ENCODE assay signal across 9 cellular contexts in genomic region chr1:172638885-172639831, GRCh38. TPM values are rescaled to one million over a fixed set of nuclear protein-coding genes. Genes with fewer than 3 reads are reported as not detected.
DNase-seq lines count a peak whose midpoint lies in the region; ATAC-seq, FAIRE-seq and TF ChIP-seq lines count a peak whose summit lies in the region.
"Had no signal": no experiment of that assay in that cellular context is flagged by ENCODE, and none has a peak within 500 bp of the region (broad histone marks: within the 10 kb centered on the region; RNA-seq: fewer than 3 reads in every experiment).

No MANE protein-coding gene starts in this region.

- H3K4me1 ChIP-seq in K562 (replicated peaks in 1 of 2; ENCODE audit: control insufficient read depth in 2 of 2, insufficient read depth in 2 of 2, low read length in 2 of 2) (peaks cover 0 to 36% of the 10 kb centered on the region in 2 experiments; a peak in 4 of 5 replicates), small intestine (ENCODE audit: control insufficient read depth in 2 of 2, insufficient read depth in 1 of 2, low read depth in 1 of 2, low read length in 1 of 2) (no peaks in the 10 kb centered on the region)

- no peak for TF ChIP-seq CTCF in K562 (IDR thresholded peaks at IDR 0.05 in 2 of 3, conservative IDR thresholded peaks at IDR 0.05 in 1 of 3; ENCODE audit: insufficient read depth in 2 of 3, low read depth in 1 of 3, low read length in 3 of 3)

- no peaks in the 10 kb centered on the region for H3K79me2 ChIP-seq in K562 (ENCODE audit: control insufficient read depth, insufficient read depth, low read length)

- H3K27me3 ChIP-seq in K562 (ENCODE audit: control insufficient read depth in 2 of 2, insufficient read depth in 2 of 2, low read length in 2 of 2) = no peaks in the 10 kb centered on the region
- no peaks in the 10 kb centered on the region for H3K27me3 ChIP-seq in small intestine (ENCODE audit: control insufficient read depth in 2 of 2, insufficient read depth in 2 of 2, low read length in 2 of 2)

- H3K27ac ChIP-seq in K562 (ENCODE audit: extremely low read depth, low read depth, low read length) (no peak overlapping the region), small intestine (ENCODE audit: low read depth in 1 of 2, low read length in 1 of 2) (peak overlapping the region in 1 of 2 donors; percentile 19), caudate nucleus (ENCODE audit: low read depth, low read length) (no peak overlapping the region)

- BruUV-seq in K562 (replicated peaks; lab: Mats Ljungman, UMichigan) = no TSS peak

- no peak for FAIRE-seq in GM12891 (lab: Jason Lieb, UNC)
- no peak for FAIRE-seq in K562 (lab: Jason Lieb, UNC)
- FAIRE-seq in small intestine (lab: Jason Lieb, UNC) = no peak

- H3K36me3 ChIP-seq in K562 (ENCODE audit: control insufficient read depth, insufficient read depth, low read length) (no peaks in the 10 kb centered on the region), small intestine (ENCODE audit: control insufficient read depth in 2 of 2, insufficient read depth in 2 of 2, low read length in 2 of 2) (no peaks in the 10 kb centered on the region)

- POLR2A ChIA-PET in K562 (lab: Yijun Ruan, JAX) = interaction anchor here (1.0 to 1.8 kb wide), 3 partner anchors 9 to 24 kb away, joined by 5 to 7 read pairs (median 5); no protein-coding TSS in a partner anchor

- DNase-seq in GM12891 (ENCODE audit: insufficient read length, low spot score) (no peak), T-helper 9 cell (peak; percentile 35), K562 (ENCODE audit: extremely low read depth in 1 of 4, low spot score in 3 of 4) (no peak), small intestine (peak; percentile 53), caudate nucleus (lab: John Stamatoyannopoulos, UW) (no peak), NCI-H774 (lab: John Stamatoyannopoulos, UW) (no peak), 8988T (no peak)

- no peak for TF ChIP-seq RAD21 in K562 (CRISPR knock-in tag; conservative IDR thresholded peaks at IDR 0.05 in 1 of 2, IDR thresholded peaks at IDR 0.05 in 1 of 2)

- H4K20me1 ChIP-seq in K562 (replicated peaks; ENCODE audit: control insufficient read depth, insufficient read depth, low read length) = no peaks in the 10 kb centered on the region

- H3K9ac ChIP-seq in K562 (ENCODE audit: insufficient read depth in 1 of 2, low read depth in 2 of 2, low read length in 2 of 2) = peak overlapping the region in 1 of 2 experiments; percentile 11; a peak in 1 of 4 replicates

- H3K4me3 ChIP-seq in K562 = no peak overlapping the region
- no peak overlapping the region for H3K4me3 ChIP-seq in small intestine (ENCODE audit: low read depth in 1 of 2, low read length in 2 of 2)

- H3K9me1 ChIP-seq in K562 (ENCODE audit: control insufficient read depth, insufficient read depth, low read length) = no peaks in the 10 kb centered on the region

- WGBS in K562 (ENCODE audit: insufficient coverage, low coverage, missing lambda C conversion rate) = 15% methylated on average over 9 of the region's 9 CpGs
- 51 to 67% (median 60%) methylated on average over 9 of the region's 9 CpGs for WGBS in small intestine, 3 donors

- no peak for TF ChIP-seq EP300 in K562 (IDR thresholded peaks at IDR 0.05; ENCODE audit: low read length)

- CTCF ChIA-PET in K562 (lab: Yijun Ruan, JAX; ENCODE audit: low intra/inter-chr PET ratio) = no interaction called here

- intact Hi-C loops in K562 (cut with micrococcal nuclease) = no loop called here

- ATAC-seq in HG03025 (IDR thresholded peaks at IDR 0.05; ENCODE audit: low FRiP score, unreplicated experiment) (peak; percentile 72), K562 (no peak; the same call in 2 of the 3 replicates)

- peak overlapping the region; percentile 32; the same call in 1 of the 2 replicates for H2AFZ ChIP-seq in K562 (ENCODE audit: low read depth, low read length)

- peaks cover 4% of the 10 kb centered on the region; the same call in 1 of the 2 replicates for H3K9me3 ChIP-seq in K562 (replicated peaks; ENCODE audit: control insufficient read depth, insufficient read depth, low read depth, low read length)
- no peaks in the 10 kb centered on the region for H3K9me3 ChIP-seq in small intestine (ENCODE audit: control insufficient read depth, low read depth)

- no peak overlapping the region for H3K4me2 ChIP-seq in K562 (ENCODE audit: insufficient read depth, low read length)

- in situ Hi-C loops in K562 (cut with MboI) = loop anchor here (10.0 kb wide), 1 partner anchor 424 kb away; no protein-coding TSS in a partner anchor

- TF ChIP-seq POLR2A in GM12891 (IDR thresholded peaks at IDR 0.05; ENCODE audit: low read depth, low read length) (no peak), K562 (conservative IDR thresholded peaks at IDR 0.05) (no peak)

TF ChIP-seq in GM12891, 5 proteins besides CTCF, POLR2A, EP300 and RAD21:
- no peak for TF ChIP-seq SPI1 (IDR thresholded peaks at IDR 0.05; ENCODE audit: low read depth, low read length)
- peak; percentile 93 for TF ChIP-seq POU2F2 (IDR thresholded peaks at IDR 0.05; ENCODE audit: low read depth, low read length)
- TF ChIP-seq TAF1 (IDR thresholded peaks at IDR 0.05; ENCODE audit: low read depth, low read length) = no peak

TF ChIP-seq in K562, 482 proteins besides CTCF, POLR2A, EP300 and RAD21:
- TF ChIP-seq FOXK1 (CRISPR knock-in tag; IDR thresholded peaks at IDR 0.05; ENCODE audit: borderline replicate concordance) (no peak), MAZ (CRISPR knock-in tag; conservative IDR thresholded peaks at IDR 0.05 in 1 of 2, IDR thresholded peaks at IDR 0.05 in 1 of 2) (0 out of 4 replicates have a peak, but pooled peaks of 1 of the 2 experiments have one; percentile 13), GABPA (tag; conservative IDR thresholded peaks at IDR 0.05; ENCODE audit: low read depth) (0 out of 2 replicates have a peak, but pooled peaks have one; percentile 22), TBL1XR1 (IDR thresholded peaks at IDR 0.05; ENCODE audit: low read length in 2 of 2) (no peak), ZBTB26 (CRISPR knock-in tag; IDR thresholded peaks at IDR 0.05) (0 out of 2 replicates have a peak, but pooled peaks have one; percentile 42), HBP1 (CRISPR knock-in tag; IDR thresholded peaks at IDR 0.05) (0 out of 2 replicates have a peak, but pooled peaks have one; percentile 51)
- TF ChIP-seq, protein P1, sequence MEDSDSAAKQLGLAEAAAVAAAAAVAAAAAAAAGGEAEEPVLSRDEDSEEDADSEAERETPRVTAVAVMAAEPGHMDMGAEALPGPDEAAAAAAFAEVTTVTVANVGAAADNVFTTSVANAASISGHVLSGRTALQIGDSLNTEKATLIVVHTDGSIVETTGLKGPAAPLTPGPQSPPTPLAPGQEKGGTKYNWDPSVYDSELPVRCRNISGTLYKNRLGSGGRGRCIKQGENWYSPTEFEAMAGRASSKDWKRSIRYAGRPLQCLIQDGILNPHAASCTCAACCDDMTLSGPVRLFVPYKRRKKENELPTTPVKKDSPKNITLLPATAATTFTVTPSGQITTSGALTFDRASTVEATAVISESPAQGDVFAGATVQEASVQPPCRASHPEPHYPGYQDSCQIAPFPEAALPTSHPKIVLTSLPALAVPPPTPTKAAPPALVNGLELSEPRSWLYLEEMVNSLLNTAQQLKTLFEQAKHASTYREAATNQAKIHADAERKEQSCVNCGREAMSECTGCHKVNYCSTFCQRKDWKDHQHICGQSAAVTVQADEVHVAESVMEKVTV (CRISPR knock-in tag; IDR thresholded peaks at IDR 0.05) = peak; percentile 27; the same call in 1 of the 2 replicates

RNA-seq across cellular contexts. Expression of gene FASLG, which starts 19.7 kb away (rescaled TPM):
- 0.10 TPM for polyA plus RNA-seq in GM12891 (2012; ENCODE audit: low read depth, missing spikeins)
- not detected in 2 replicates for total RNA-seq in K562 (2011; cell fraction: chromatin; rRNA removed; ENCODE audit: low replicate concordance)
- not detected in 2 replicates for total RNA-seq in K562 (2011; cell fraction: nucleolus; rRNA removed)
- total RNA-seq in K562 (2011; cell fraction: nucleoplasm; rRNA removed) = not detected in 2 replicates
- total RNA-seq in K562 (2014; rRNA removed) = not detected in 2 replicates
- not detected in 2 replicates for total RNA-seq in K562 (2014; rRNA removed; fragmentation: Illumina TruSeq; extraction: Trizol)
- total RNA-seq in K562 (2015; rRNA removed; fragmentation: Illumina TruSeq; extraction: Trizol) = not detected in 2 replicates
- not detected in 2 replicates for total RNA-seq in K562 (2021)
- polyA plus RNA-seq in K562 (2011; rRNA removed) = 0.05 TPM in 1 of 2 replicates, not detected in the other
- polyA plus RNA-seq in K562 (2011; cell fraction: cytosol; rRNA removed) = not detected in 2 replicates
- polyA plus RNA-seq in K562 (2011; cell fraction: nucleus; rRNA removed) = not detected in 2 replicates
- polyA plus RNA-seq in K562 (2012) = 0.04 TPM in 1 of 2 replicates, not detected in the other
- polyA plus RNA-seq in K562 (2014; fragmentation: Illumina TruSeq; extraction: Trizol) = not detected in 2 replicates
- polyA plus RNA-seq in K562 (2014; fragmentation: Nextera tagmentation; extraction: Ambion mirVana) = not detected
- polyA plus RNA-seq in K562 (2014; rRNA removed) = not detected in 2 replicates
- polyA minus RNA-seq in K562 (2011; rRNA and poly(A)+ RNA removed) = not detected in 2 replicates
- not detected in 2 replicates for polyA minus RNA-seq in K562 (2011; cell fraction: cytosol; rRNA and poly(A)+ RNA removed)
- not detected in 2 replicates for polyA minus RNA-seq in K562 (2011; cell fraction: nucleus; rRNA and poly(A)+ RNA removed)
- 1 to 10 TPM in 1 of 3 donors, under 1 TPM in 1, not detected in 1; 0.09 to 1.4 TPM for polyA plus RNA-seq in small intestine
- total RNA-seq: NCI-H460 had no signal

Comparison
In these comparisons a context has a peak if more than half of its experiments do, and no peak if none do; other contexts are left out.
1. DNase-seq: peak in T-helper 9 cell (single experiment) and small intestine (single experiment); none in GM12891 (single experiment), K562 (0 of 4), caudate nucleus (0 of 61), NCI-H774 (single experiment) and 8988T (single experiment).